ENCODE assay signal across 1 cellular context in genomic region chrX:18173494-18174180, GRCh38.
TF ChIP-seq lines count a peak whose summit lies in the region.

No MANE protein-coding gene starts in this region.

TF ChIP-seq in K562, 482 proteins besides CTCF, POLR2A, EP300 and RAD21 (continued from another document and continues in another):
- no peak for TF ChIP-seq CHD2 (IDR thresholded peaks at IDR 0.05; ENCODE audit: low read depth, low read length)
- no peak for TF ChIP-seq PRMT5 (CRISPR knock-in tag; IDR thresholded peaks at IDR 0.05)
- TF ChIP-seq SMAD4 (CRISPR knock-in tag; conservative IDR thresholded peaks at IDR 0.05), result no peak
- no peak for TF ChIP-seq MCM3 (IDR thresholded peaks at IDR 0.05)
- no peak for TF ChIP-seq WHSC1 (IDR thresholded peaks at IDR 0.05; ENCODE audit: low read length)
- TF ChIP-seq, protein P1, sequence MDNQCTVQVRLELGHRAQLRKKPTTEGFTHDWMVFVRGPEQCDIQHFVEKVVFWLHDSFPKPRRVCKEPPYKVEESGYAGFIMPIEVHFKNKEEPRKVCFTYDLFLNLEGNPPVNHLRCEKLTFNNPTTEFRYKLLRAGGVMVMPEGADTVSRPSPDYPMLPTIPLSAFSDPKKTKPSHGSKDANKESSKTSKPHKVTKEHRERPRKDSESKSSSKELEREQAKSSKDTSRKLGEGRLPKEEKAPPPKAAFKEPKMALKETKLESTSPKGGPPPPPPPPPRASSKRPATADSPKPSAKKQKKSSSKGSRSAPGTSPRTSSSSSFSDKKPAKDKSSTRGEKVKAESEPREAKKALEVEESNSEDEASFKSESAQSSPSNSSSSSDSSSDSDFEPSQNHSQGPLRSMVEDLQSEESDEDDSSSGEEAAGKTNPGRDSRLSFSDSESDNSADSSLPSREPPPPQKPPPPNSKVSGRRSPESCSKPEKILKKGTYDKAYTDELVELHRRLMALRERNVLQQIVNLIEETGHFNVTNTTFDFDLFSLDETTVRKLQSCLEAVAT (IDR thresholded peaks at IDR 0.05), result no peak
- TF ChIP-seq FOXP1 (CRISPR knock-in tag; IDR thresholded peaks at IDR 0.05), result no peak
- TF ChIP-seq, protein P2, sequence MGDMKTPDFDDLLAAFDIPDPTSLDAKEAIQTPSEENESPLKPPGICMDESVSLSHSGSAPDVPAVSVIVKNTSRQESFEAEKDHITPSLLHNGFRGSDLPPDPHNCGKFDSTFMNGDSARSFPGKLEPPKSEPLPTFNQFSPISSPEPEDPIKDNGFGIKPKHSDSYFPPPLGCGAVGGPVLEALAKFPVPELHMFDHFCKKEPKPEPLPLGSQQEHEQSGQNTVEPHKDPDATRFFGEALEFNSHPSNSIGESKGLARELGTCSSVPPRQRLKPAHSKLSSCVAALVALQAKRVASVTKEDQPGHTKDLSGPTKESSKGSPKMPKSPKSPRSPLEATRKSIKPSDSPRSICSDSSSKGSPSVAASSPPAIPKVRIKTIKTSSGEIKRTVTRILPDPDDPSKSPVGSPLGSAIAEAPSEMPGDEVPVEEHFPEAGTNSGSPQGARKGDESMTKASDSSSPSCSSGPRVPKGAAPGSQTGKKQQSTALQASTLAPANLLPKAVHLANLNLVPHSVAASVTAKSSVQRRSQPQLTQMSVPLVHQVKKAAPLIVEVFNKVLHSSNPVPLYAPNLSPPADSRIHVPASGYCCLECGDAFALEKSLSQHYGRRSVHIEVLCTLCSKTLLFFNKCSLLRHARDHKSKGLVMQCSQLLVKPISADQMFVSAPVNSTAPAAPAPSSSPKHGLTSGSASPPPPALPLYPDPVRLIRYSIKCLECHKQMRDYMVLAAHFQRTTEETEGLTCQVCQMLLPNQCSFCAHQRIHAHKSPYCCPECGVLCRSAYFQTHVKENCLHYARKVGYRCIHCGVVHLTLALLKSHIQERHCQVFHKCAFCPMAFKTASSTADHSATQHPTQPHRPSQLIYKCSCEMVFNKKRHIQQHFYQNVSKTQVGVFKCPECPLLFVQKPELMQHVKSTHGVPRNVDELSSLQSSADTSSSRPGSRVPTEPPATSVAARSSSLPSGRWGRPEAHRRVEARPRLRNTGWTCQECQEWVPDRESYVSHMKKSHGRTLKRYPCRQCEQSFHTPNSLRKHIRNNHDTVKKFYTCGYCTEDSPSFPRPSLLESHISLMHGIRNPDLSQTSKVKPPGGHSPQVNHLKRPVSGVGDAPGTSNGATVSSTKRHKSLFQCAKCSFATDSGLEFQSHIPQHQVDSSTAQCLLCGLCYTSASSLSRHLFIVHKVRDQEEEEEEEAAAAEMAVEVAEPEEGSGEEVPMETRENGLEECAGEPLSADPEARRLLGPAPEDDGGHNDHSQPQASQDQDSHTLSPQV (IDR thresholded peaks at IDR 0.05), result no peak
- TF ChIP-seq ZNF707 (CRISPR knock-in tag; conservative IDR thresholded peaks at IDR 0.05), result no peak
- no peak for TF ChIP-seq RBM25 (IDR thresholded peaks at IDR 0.05; ENCODE audit: low read depth, low read length, severe bottlenecking)
- peak; percentile 57 for TF ChIP-seq SOX6 (IDR thresholded peaks at IDR 0.05)
- TF ChIP-seq CBX5 (IDR thresholded peaks at IDR 0.05; ENCODE audit: borderline replicate concordance, low read depth), result no peak
- peak; percentile 48; the same call in 1 of the 2 replicates for TF ChIP-seq ZKSCAN1 (IDR thresholded peaks at IDR 0.05; ENCODE audit: low read depth, low read length)
- TF ChIP-seq ILF3 (IDR thresholded peaks at IDR 0.05; ENCODE audit: borderline replicate concordance), result no peak
- no peak for TF ChIP-seq ZNF311 (CRISPR knock-in tag; IDR thresholded peaks at IDR 0.05)
- TF ChIP-seq, protein P3, sequence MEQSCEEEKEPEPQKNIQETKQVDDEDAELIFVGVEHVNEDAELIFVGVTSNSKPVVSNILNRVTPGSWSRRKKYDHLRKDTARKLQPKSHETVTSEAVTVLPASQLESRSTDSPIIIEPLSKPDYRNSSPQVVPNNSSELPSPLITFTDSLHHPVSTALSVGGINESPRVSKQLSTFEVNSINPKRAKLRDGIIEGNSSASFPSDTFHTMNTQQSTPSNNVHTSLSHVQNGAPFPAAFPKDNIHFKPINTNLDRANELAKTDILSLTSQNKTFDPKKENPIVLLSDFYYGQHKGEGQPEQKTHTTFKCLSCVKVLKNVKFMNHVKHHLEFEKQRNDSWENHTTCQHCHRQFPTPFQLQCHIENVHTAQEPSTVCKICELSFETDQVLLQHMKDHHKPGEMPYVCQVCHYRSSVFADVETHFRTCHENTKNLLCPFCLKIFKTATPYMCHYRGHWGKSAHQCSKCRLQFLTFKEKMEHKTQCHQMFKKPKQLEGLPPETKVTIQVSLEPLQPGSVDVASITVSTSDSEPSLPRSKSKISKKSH (CRISPR knock-in tag; IDR thresholded peaks at IDR 0.05), result no peak
- no peak for TF ChIP-seq BDP1 (IDR thresholded peaks at IDR 0.05; ENCODE audit: insufficient read depth, insufficient read length)
- no peak for TF ChIP-seq SP1 (CRISPR knock-in tag; IDR thresholded peaks at IDR 0.05)
- TF ChIP-seq POLR2G (IDR thresholded peaks at IDR 0.05; ENCODE audit: low read depth, low read length), result no peak
- TF ChIP-seq ZNF263 (CRISPR knock-in tag; IDR thresholded peaks at IDR 0.05; ENCODE audit: borderline replicate concordance), result no peak
- no peak for TF ChIP-seq FIP1L1 (IDR thresholded peaks at IDR 0.05; ENCODE audit: low read depth, low read length, poor library complexity, severe bottlenecking)
- peak; percentile 78 for TF ChIP-seq MAFK (IDR thresholded peaks at IDR 0.05; ENCODE audit: low read length)
- TF ChIP-seq STAT5B (CRISPR knock-in tag; IDR thresholded peaks at IDR 0.05), result no peak
- no peak for TF ChIP-seq HDAC2 (IDR thresholded peaks at IDR 0.05)
- TF ChIP-seq RBBP5 (IDR thresholded peaks at IDR 0.05; ENCODE audit: borderline replicate concordance, insufficient read depth, low read length, poor library complexity, severe bottlenecking), result no peak
- TF ChIP-seq, protein P4, sequence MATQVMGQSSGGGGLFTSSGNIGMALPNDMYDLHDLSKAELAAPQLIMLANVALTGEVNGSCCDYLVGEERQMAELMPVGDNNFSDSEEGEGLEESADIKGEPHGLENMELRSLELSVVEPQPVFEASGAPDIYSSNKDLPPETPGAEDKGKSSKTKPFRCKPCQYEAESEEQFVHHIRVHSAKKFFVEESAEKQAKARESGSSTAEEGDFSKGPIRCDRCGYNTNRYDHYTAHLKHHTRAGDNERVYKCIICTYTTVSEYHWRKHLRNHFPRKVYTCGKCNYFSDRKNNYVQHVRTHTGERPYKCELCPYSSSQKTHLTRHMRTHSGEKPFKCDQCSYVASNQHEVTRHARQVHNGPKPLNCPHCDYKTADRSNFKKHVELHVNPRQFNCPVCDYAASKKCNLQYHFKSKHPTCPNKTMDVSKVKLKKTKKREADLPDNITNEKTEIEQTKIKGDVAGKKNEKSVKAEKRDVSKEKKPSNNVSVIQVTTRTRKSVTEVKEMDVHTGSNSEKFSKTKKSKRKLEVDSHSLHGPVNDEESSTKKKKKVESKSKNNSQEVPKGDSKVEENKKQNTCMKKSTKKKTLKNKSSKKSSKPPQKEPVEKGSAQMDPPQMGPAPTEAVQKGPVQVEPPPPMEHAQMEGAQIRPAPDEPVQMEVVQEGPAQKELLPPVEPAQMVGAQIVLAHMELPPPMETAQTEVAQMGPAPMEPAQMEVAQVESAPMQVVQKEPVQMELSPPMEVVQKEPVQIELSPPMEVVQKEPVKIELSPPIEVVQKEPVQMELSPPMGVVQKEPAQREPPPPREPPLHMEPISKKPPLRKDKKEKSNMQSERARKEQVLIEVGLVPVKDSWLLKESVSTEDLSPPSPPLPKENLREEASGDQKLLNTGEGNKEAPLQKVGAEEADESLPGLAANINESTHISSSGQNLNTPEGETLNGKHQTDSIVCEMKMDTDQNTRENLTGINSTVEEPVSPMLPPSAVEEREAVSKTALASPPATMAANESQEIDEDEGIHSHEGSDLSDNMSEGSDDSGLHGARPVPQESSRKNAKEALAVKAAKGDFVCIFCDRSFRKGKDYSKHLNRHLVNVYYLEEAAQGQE (CRISPR knock-in tag; IDR thresholded peaks at IDR 0.05; ENCODE audit: low read depth), result no peak
- TF ChIP-seq MAX (CRISPR knock-in tag; IDR thresholded peaks at IDR 0.05), result no peak
- no peak for TF ChIP-seq TBL1XR1 (IDR thresholded peaks at IDR 0.05; ENCODE audit: low read length in 2 of 2)
- TF ChIP-seq BCL6 (CRISPR knock-in tag; IDR thresholded peaks at IDR 0.05), result no peak
- no peak for TF ChIP-seq LCOR (CRISPR knock-in tag; IDR thresholded peaks at IDR 0.05)
- no peak for TF ChIP-seq PTBP1 (IDR thresholded peaks at IDR 0.05; ENCODE audit: low read depth, low read length)
- no peak for TF ChIP-seq HNRNPLL (IDR thresholded peaks at IDR 0.05; ENCODE audit: low read depth, low read length, poor library complexity, severe bottlenecking)
- 0 out of 2 replicates have a peak, but pooled peaks have one; percentile 38 for TF ChIP-seq BHLHE40 (IDR thresholded peaks at IDR 0.05; ENCODE audit: low read length)
- no peak for TF ChIP-seq BMI1 (IDR thresholded peaks at IDR 0.05; ENCODE audit: low read length)
- peak; percentile 60; the same call in 1 of the 2 replicates for TF ChIP-seq KLF16 (IDR thresholded peaks at IDR 0.05)
- peak; percentile 79 for TF ChIP-seq CBFA2T2 (conservative IDR thresholded peaks at IDR 0.05)
- TF ChIP-seq SMARCE1 (IDR thresholded peaks at IDR 0.05), result peak; percentile 83
- no peak for TF ChIP-seq CHD1 (IDR thresholded peaks at IDR 0.05; ENCODE audit: low read length)
- TF ChIP-seq, protein P5, sequence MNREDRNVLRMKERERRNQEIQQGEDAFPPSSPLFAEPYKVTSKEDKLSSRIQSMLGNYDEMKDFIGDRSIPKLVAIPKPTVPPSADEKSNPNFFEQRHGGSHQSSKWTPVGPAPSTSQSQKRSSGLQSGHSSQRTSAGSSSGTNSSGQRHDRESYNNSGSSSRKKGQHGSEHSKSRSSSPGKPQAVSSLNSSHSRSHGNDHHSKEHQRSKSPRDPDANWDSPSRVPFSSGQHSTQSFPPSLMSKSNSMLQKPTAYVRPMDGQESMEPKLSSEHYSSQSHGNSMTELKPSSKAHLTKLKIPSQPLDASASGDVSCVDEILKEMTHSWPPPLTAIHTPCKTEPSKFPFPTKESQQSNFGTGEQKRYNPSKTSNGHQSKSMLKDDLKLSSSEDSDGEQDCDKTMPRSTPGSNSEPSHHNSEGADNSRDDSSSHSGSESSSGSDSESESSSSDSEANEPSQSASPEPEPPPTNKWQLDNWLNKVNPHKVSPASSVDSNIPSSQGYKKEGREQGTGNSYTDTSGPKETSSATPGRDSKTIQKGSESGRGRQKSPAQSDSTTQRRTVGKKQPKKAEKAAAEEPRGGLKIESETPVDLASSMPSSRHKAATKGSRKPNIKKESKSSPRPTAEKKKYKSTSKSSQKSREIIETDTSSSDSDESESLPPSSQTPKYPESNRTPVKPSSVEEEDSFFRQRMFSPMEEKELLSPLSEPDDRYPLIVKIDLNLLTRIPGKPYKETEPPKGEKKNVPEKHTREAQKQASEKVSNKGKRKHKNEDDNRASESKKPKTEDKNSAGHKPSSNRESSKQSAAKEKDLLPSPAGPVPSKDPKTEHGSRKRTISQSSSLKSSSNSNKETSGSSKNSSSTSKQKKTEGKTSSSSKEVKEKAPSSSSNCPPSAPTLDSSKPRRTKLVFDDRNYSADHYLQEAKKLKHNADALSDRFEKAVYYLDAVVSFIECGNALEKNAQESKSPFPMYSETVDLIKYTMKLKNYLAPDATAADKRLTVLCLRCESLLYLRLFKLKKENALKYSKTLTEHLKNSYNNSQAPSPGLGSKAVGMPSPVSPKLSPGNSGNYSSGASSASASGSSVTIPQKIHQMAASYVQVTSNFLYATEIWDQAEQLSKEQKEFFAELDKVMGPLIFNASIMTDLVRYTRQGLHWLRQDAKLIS (CRISPR knock-in tag; IDR thresholded peaks at IDR 0.05), result no peak
- no peak for TF ChIP-seq TOE1 (IDR thresholded peaks at IDR 0.05; ENCODE audit: borderline replicate concordance)
- TF ChIP-seq TOE1 (CRISPR knock-in tag; IDR thresholded peaks at IDR 0.05; ENCODE audit: borderline replicate concordance, low read depth), result no peak
- TF ChIP-seq POLR2H (tag; IDR thresholded peaks at IDR 0.05; ENCODE audit: low read depth), result no peak
- no peak for TF ChIP-seq NR2F6 (CRISPR knock-in tag; IDR thresholded peaks at IDR 0.05)
- TF ChIP-seq, protein P6, sequence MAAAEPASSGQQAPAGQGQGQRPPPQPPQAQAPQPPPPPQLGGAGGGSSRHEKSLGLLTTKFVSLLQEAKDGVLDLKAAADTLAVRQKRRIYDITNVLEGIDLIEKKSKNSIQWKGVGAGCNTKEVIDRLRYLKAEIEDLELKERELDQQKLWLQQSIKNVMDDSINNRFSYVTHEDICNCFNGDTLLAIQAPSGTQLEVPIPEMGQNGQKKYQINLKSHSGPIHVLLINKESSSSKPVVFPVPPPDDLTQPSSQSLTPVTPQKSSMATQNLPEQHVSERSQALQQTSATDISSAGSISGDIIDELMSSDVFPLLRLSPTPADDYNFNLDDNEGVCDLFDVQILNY (CRISPR knock-in tag; IDR thresholded peaks at IDR 0.05), result no peak
- TF ChIP-seq THRA (IDR thresholded peaks at IDR 0.05), result no peak
- no peak for TF ChIP-seq POU5F1 (IDR thresholded peaks at IDR 0.05; ENCODE audit: borderline replicate concordance, low read depth, low read length, partially characterized antibody)
- TF ChIP-seq POLR3G (IDR thresholded peaks at IDR 0.05; ENCODE audit: extremely low read depth, insufficient read length, insufficient replicate concordance), result no peak
- TF ChIP-seq, protein P7, sequence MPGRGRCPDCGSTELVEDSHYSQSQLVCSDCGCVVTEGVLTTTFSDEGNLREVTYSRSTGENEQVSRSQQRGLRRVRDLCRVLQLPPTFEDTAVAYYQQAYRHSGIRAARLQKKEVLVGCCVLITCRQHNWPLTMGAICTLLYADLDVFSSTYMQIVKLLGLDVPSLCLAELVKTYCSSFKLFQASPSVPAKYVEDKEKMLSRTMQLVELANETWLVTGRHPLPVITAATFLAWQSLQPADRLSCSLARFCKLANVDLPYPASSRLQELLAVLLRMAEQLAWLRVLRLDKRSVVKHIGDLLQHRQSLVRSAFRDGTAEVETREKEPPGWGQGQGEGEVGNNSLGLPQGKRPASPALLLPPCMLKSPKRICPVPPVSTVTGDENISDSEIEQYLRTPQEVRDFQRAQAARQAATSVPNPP (IDR thresholded peaks at IDR 0.05; ENCODE audit: borderline replicate concordance, insufficient read depth, insufficient read length), result no peak
- TF ChIP-seq SPI1 (IDR thresholded peaks at IDR 0.05; ENCODE audit: borderline replicate concordance, low read depth, low read length), result peak; percentile 52; the same call in 1 of the 2 replicates
- no peak for TF ChIP-seq RBM34 (IDR thresholded peaks at IDR 0.05; ENCODE audit: borderline replicate concordance, insufficient read depth, low read length)
- no peak for TF ChIP-seq NFYB (IDR thresholded peaks at IDR 0.05; ENCODE audit: extremely low read depth, insufficient read length)
- TF ChIP-seq ETV6 (IDR thresholded peaks at IDR 0.05; ENCODE audit: borderline replicate concordance in 1 of 2, low read depth in 2 of 2, low read length in 1 of 2), result no peak
- no peak for TF ChIP-seq ETV6 (CRISPR knock-in tag; IDR thresholded peaks at IDR 0.05; ENCODE audit: borderline replicate concordance)
- TF ChIP-seq TARDBP (IDR thresholded peaks at IDR 0.05), result no peak
